ENCODE assay signal across 22 cellular contexts in genomic region chr14:88269816-88270416, GRCh38. TPM values are rescaled to one million over a fixed set of nuclear protein-coding genes. Genes with fewer than 3 reads are reported as not detected.
"Had no signal": no experiment of that assay in that cellular context is flagged by ENCODE, and none has a peak within 500 bp of the region (broad histone marks: within the 10 kb centered on the region; RNA-seq: fewer than 3 reads in every experiment).

No MANE protein-coding gene starts in this region.

- H3K4me1 Mint-ChIP-seq: activated CD4-positive, alpha-beta T cell treated with anti-CD3 and anti-CD28 coated beads, Interleukin-2, amount 10 ng/mL, durations not matched to agents 24 days and 14 days; stimulated activated effector memory CD8-positive, alpha-beta T cell treated with anti-CD3 and anti-CD28 coated beads, Interleukin-12 subunit alpha, Interleukin-12 subunit beta, amount 100 ng/mL, for 72 hours had no signal

- H3K36me3 ChIP-seq: esophagus muscularis mucosa, lower lobe of right lung had no signal

- ATAC-seq: left cardiac atrium; lower lobe of right lung; psoas muscle; right cardiac atrium; stimulated activated effector memory CD8-positive, alpha-beta T cell treated with anti-CD3 and anti-CD28 coated beads, Interleukin-12 subunit alpha, Interleukin-12 subunit beta, amount 100 ng/mL, for 72 hours had no signal

- DNase-seq: activated CD4-positive, alpha-beta T cell treated with anti-CD3 and anti-CD28 coated beads, Interleukin-2, amount 10 ng/mL, durations not matched to agents 24 days and 14 days; activated CD8-positive, alpha-beta memory T cell treated with anti-CD3 and anti-CD28 coated beads, Interleukin-2, amount 50 U/mL, for 4 hours; activated effector memory CD4-positive, alpha-beta T cell treated with anti-CD3 and anti-CD28 coated beads, Interleukin-2, amount 50 U/mL, for 16 hours; activated naive CD4-positive, alpha-beta T cell treated with anti-CD3 and anti-CD28 coated beads, Interleukin-2, amount 50 U/mL, for 16 hours; activated T-cell treated with anti-CD3 and anti-CD28 coated beads, Interleukin-2, amount 50 U/mL, for 48 hours; aorta; cortex of kidney; effector CD4-positive, alpha-beta T cell; left cardiac atrium; lower lobe of right lung; psoas muscle; right cardiac atrium; stimulated activated CD4-positive, alpha-beta T cell treated with anti-CD3 and anti-CD28 coated beads, Interleukin-4, amount 100 ng/mL, for 24 hours; T1000 had no signal

- H3K4me1 ChIP-seq: esophagus muscularis mucosa, lower lobe of right lung, psoas muscle had no signal

- H3K9me3 Mint-ChIP-seq: activated CD4-positive, alpha-beta T cell treated with anti-CD3 and anti-CD28 coated beads, Interleukin-2, amount 10 ng/mL, durations not matched to agents 24 days and 14 days; stimulated activated effector memory CD8-positive, alpha-beta T cell treated with anti-CD3 and anti-CD28 coated beads, Interleukin-12 subunit alpha, Interleukin-12 subunit beta, amount 100 ng/mL, for 72 hours had no signal

- H3K9me3 ChIP-seq: esophagus muscularis mucosa, lower lobe of right lung, psoas muscle had no signal

- H3K36me3 Mint-ChIP-seq: stimulated activated effector memory CD8-positive, alpha-beta T cell treated with anti-CD3 and anti-CD28 coated beads, Interleukin-12 subunit alpha, Interleukin-12 subunit beta, amount 100 ng/mL, for 72 hours had no signal

- H3K4me3 ChIP-seq: esophagus muscularis mucosa, lower lobe of right lung, psoas muscle, skin epidermis had no signal

- H3K4me3 Mint-ChIP-seq: activated CD4-positive, alpha-beta T cell treated with anti-CD3 and anti-CD28 coated beads, Interleukin-2, amount 10 ng/mL, durations not matched to agents 24 days and 14 days; stimulated activated effector memory CD8-positive, alpha-beta T cell treated with anti-CD3 and anti-CD28 coated beads, Interleukin-12 subunit alpha, Interleukin-12 subunit beta, amount 100 ng/mL, for 72 hours had no signal

- H3K27ac ChIP-seq: esophagus muscularis mucosa, lower lobe of right lung, psoas muscle, skin epidermis had no signal

- H3K27ac Mint-ChIP-seq: activated CD4-positive, alpha-beta T cell treated with anti-CD3 and anti-CD28 coated beads, Interleukin-2, amount 10 ng/mL, durations not matched to agents 24 days and 14 days; stimulated activated effector memory CD8-positive, alpha-beta T cell treated with anti-CD3 and anti-CD28 coated beads, Interleukin-12 subunit alpha, Interleukin-12 subunit beta, amount 100 ng/mL, for 72 hours had no signal

RNA-seq across cellular contexts. Expression of gene KCNK10, which starts 53.2 kb away (rescaled TPM):
- total RNA-seq: activated CD4-positive, alpha-beta T cell treated with anti-CD3 and anti-CD28 coated beads, Interleukin-2, amount 10 ng/mL, durations not matched to agents 24 days and 14 days; aorta; glomerular endothelial cell; left cardiac atrium; lower lobe of right lung; mesenteric fat pad; osteocyte; psoas muscle; right cardiac atrium; T-helper 1 cell treated with Interleukin-12 subunit alpha and Interleukin-12 subunit beta and Interleukin-4 antibody, amounts not matched to agents 30 ng/mL and 1 ng/mL, for 36 hours; ureter had no signal
- polyA plus RNA-seq: aorta, right cardiac atrium had no signal
